ENCODE assay signal across 17 cellular contexts in the genomic region with DNA sequence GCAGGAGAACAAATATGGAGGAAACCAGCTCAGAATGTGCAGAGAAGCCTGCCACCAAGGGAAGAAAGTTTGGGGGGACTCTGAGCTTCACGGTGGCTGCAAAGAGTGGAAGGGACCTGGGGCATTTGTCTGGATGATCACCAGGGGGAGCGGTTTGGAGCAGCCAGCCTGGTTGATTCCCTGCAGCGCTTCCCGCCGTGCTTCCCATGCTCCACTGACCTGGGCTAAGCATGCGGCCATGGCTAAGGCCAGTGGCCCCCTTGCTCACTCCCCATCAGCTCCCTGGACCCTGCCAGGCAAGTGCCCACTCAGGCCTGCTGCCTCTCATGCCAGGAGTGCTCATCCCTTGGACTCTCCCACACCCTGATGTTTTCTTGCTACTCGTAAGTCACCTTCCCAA. TPM values are rescaled to one million over a fixed set of nuclear protein-coding genes. Genes with fewer than 3 reads are reported as not detected.
DNase-seq lines count a peak whose midpoint lies in the region; ATAC-seq and TF ChIP-seq lines count a peak whose summit lies in the region.
"Had no signal": no experiment of that assay in that cellular context is flagged by ENCODE, and none has a peak within 500 bp of the region (broad histone marks: within the 10 kb centered on the region; RNA-seq: fewer than 3 reads in every experiment).

No MANE protein-coding gene starts in this region.

- ATAC-seq in GM23338 (peak; percentile 69), GM19395 (IDR thresholded peaks at IDR 0.05; ENCODE audit: unreplicated experiment) (no peak)

- H3K4me3 ChIP-seq in GM23338 (no peak overlapping the region), WERI-Rb-1 (ENCODE audit: low read depth, low read length) (no peak overlapping the region), fibroblast of villous mesenchyme (ENCODE audit: low read depth, low read length) (no peak overlapping the region), retinal pigment epithelial cell (ENCODE audit: low read length) (no peak overlapping the region)

- H3K36me3 Mint-ChIP-seq in GM23338 (ENCODE audit: low read depth) (peaks cover 38% of the 10 kb centered on the region), immature natural killer cell (peaks cover 0 to 7% (median 0%) of the 10 kb centered on the region in 3 donors)
- H3K36me3 Mint-ChIP-seq: CD8-positive, alpha-beta memory T cell had no signal

- no peaks in the 10 kb centered on the region for H3K79me2 ChIP-seq in GM23338 (replicated peaks; ENCODE audit: insufficient read depth)

- H3K27me3 Mint-ChIP-seq in GM23338 (ENCODE audit: insufficient read depth, low read depth, poor library complexity) (peaks cover 3% of the 10 kb centered on the region), immature natural killer cell (ENCODE audit: low read depth in 3 of 3) (peaks cover 0 to 3% (median 0%) of the 10 kb centered on the region in 3 donors)

- H3K9me3 Mint-ChIP-seq in GM23338 (no peaks in the 10 kb centered on the region), immature natural killer cell (no peaks in the 10 kb centered on the region)
- H3K9me3 Mint-ChIP-seq: CD8-positive, alpha-beta memory T cell had no signal

- TF ChIP-seq CTCF in GM23338 (conservative IDR thresholded peaks at IDR 0.05; ENCODE audit: low read depth in 2 of 2) (peak; percentile 24 to 53; a peak in 2 of 4 replicates), WERI-Rb-1 (IDR thresholded peaks at IDR 0.05; ENCODE audit: low read depth, low read length) (peak; percentile 41; the same call in 1 of the 2 replicates), fibroblast of villous mesenchyme (IDR thresholded peaks at IDR 0.05; ENCODE audit: insufficient read depth, low read depth, low read length) (peak; percentile 9), retinal pigment epithelial cell (conservative IDR thresholded peaks at IDR 0.05; ENCODE audit: low read depth, low read length) (peak; percentile 8)

- no peaks in the 10 kb centered on the region for H3K9me2 ChIP-seq in GM23338 (ENCODE audit: insufficient read depth)

- H3K27me3 ChIP-seq in GM23338 (ENCODE audit: insufficient read depth), result no peaks in the 10 kb centered on the region
- H3K27me3 ChIP-seq in WERI-Rb-1 (ENCODE audit: insufficient read depth, low read depth, severe bottlenecking), result no peaks in the 10 kb centered on the region

- H3K27ac ChIP-seq in GM23338 (ENCODE audit: low read depth) (no peak overlapping the region), WERI-Rb-1 (no peak overlapping the region)

- no peaks in the 10 kb centered on the region for H3K9me3 ChIP-seq in WERI-Rb-1 (ENCODE audit: severe bottlenecking)

- DNase-seq in GM23338 (ENCODE audit: low spot score) (peak; percentile 51), WERI-Rb-1 (no peak), fibroblast of villous mesenchyme (ENCODE audit: low read depth) (no peak), retinal pigment epithelial cell (ENCODE audit: low read depth) (no peak), KG1 (lab: John Stamatoyannopoulos, UW) (no peak), immature natural killer cell (no peak)
- DNase-seq in stimulated activated CD4-positive, alpha-beta T cell treated with anti-CD3 and anti-CD28 coated beads, Interleukin-4, amount 100 ng/mL, for 4 hours, result no peak
- DNase-seq: C1 segment of cervical spinal cord; CD8-positive, alpha-beta memory T cell; DMS53; EL; HCEC 1CT; KBM-7; NCI-H1417 treated with DMSO at 0.1 percent for 48 hours; NCI-H1930; NCI-H526 had no signal

- no peak overlapping the region for H2AFZ ChIP-seq in GM23338

- H3K36me3 ChIP-seq in GM23338 (ENCODE audit: insufficient read depth) (peaks cover 10% of the 10 kb centered on the region), WERI-Rb-1 (no peaks in the 10 kb centered on the region)

- H3K27ac Mint-ChIP-seq in GM23338 (no peak overlapping the region), immature natural killer cell (no peak overlapping the region)
- H3K27ac Mint-ChIP-seq: CD8-positive, alpha-beta memory T cell had no signal

- H3K4me2 ChIP-seq in GM23338, result no peak overlapping the region

- H3K4me1 ChIP-seq in GM23338 (ENCODE audit: insufficient read depth), result no peaks in the 10 kb centered on the region

- no peaks in the 10 kb centered on the region for H3F3A ChIP-seq in GM23338 (replicated peaks; ENCODE audit: low read depth)

- H3K4me1 Mint-ChIP-seq in GM23338 (no peaks in the 10 kb centered on the region), immature natural killer cell (no peaks in the 10 kb centered on the region)
- H3K4me1 Mint-ChIP-seq: CD8-positive, alpha-beta memory T cell had no signal

- H4K20me1 ChIP-seq in GM23338 (replicated peaks; ENCODE audit: insufficient read depth), result no peaks in the 10 kb centered on the region

- H3K4me3 Mint-ChIP-seq in GM23338, result no peak overlapping the region
- H3K4me3 Mint-ChIP-seq in immature natural killer cell, result no peak overlapping the region

TF ChIP-seq in GM23338, 12 proteins besides CTCF, POLR2A, EP300 and RAD21 (continues in another document):
- no peak for TF ChIP-seq EZH2 (IDR thresholded peaks at IDR 0.05; ENCODE audit: low read depth, unreplicated experiment)
- TF ChIP-seq, protein P1, sequence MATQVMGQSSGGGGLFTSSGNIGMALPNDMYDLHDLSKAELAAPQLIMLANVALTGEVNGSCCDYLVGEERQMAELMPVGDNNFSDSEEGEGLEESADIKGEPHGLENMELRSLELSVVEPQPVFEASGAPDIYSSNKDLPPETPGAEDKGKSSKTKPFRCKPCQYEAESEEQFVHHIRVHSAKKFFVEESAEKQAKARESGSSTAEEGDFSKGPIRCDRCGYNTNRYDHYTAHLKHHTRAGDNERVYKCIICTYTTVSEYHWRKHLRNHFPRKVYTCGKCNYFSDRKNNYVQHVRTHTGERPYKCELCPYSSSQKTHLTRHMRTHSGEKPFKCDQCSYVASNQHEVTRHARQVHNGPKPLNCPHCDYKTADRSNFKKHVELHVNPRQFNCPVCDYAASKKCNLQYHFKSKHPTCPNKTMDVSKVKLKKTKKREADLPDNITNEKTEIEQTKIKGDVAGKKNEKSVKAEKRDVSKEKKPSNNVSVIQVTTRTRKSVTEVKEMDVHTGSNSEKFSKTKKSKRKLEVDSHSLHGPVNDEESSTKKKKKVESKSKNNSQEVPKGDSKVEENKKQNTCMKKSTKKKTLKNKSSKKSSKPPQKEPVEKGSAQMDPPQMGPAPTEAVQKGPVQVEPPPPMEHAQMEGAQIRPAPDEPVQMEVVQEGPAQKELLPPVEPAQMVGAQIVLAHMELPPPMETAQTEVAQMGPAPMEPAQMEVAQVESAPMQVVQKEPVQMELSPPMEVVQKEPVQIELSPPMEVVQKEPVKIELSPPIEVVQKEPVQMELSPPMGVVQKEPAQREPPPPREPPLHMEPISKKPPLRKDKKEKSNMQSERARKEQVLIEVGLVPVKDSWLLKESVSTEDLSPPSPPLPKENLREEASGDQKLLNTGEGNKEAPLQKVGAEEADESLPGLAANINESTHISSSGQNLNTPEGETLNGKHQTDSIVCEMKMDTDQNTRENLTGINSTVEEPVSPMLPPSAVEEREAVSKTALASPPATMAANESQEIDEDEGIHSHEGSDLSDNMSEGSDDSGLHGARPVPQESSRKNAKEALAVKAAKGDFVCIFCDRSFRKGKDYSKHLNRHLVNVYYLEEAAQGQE (IDR thresholded peaks at IDR 0.05; ENCODE audit: unreplicated experiment), result no peak
- TF ChIP-seq POLR2AphosphoS5 (IDR thresholded peaks at IDR 0.05; ENCODE audit: low read depth), result no peak
- no peak for TF ChIP-seq JUNB (IDR thresholded peaks at IDR 0.05; ENCODE audit: unreplicated experiment)
- no peak for TF ChIP-seq NANOG (IDR thresholded peaks at IDR 0.05; ENCODE audit: borderline replicate concordance)
- TF ChIP-seq, protein P2, sequence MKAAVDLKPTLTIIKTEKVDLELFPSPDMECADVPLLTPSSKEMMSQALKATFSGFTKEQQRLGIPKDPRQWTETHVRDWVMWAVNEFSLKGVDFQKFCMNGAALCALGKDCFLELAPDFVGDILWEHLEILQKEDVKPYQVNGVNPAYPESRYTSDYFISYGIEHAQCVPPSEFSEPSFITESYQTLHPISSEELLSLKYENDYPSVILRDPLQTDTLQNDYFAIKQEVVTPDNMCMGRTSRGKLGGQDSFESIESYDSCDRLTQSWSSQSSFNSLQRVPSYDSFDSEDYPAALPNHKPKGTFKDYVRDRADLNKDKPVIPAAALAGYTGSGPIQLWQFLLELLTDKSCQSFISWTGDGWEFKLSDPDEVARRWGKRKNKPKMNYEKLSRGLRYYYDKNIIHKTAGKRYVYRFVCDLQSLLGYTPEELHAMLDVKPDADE (IDR thresholded peaks at IDR 0.05), result no peak
- TF ChIP-seq ZNF114 (CRISPR knock-in tag; IDR thresholded peaks at IDR 0.05), result no peak
- TF ChIP-seq CREB1 (CRISPR knock-in tag; IDR thresholded peaks at IDR 0.05; ENCODE audit: low read depth), result no peak
- TF ChIP-seq ZNF331 (CRISPR knock-in tag; IDR thresholded peaks at IDR 0.05; ENCODE audit: low read depth), result no peak
- no peak for TF ChIP-seq EZH2phosphoT487 (IDR thresholded peaks at IDR 0.05; ENCODE audit: unreplicated experiment)

RNA-seq across cellular contexts. Expression of a gene that starts 27.0 kb away (rescaled TPM):
- 0.10 TPM in 1 of 2 replicates, not detected in the other for total RNA-seq in GM23338 (2014; rRNA removed; shearing (Covaris generic))
- polyA plus RNA-seq in GM23338 (2016; fragmentation: Nextera tagmentation; extraction: Ambion mirVana), result 0.17 TPM in 1 of 2 replicates, not detected in the other
- not detected in 2 replicates for total RNA-seq in fibroblast of villous mesenchyme
- polyA plus RNA-seq in immature natural killer cell, result not detected
- total RNA-seq: CD8-positive, alpha-beta memory T cell had no signal
- polyA plus RNA-seq: CD8-positive, alpha-beta memory T cell had no signal
